8 cellular contexts compared by ENCODE assay signal in the genomic region with DNA sequence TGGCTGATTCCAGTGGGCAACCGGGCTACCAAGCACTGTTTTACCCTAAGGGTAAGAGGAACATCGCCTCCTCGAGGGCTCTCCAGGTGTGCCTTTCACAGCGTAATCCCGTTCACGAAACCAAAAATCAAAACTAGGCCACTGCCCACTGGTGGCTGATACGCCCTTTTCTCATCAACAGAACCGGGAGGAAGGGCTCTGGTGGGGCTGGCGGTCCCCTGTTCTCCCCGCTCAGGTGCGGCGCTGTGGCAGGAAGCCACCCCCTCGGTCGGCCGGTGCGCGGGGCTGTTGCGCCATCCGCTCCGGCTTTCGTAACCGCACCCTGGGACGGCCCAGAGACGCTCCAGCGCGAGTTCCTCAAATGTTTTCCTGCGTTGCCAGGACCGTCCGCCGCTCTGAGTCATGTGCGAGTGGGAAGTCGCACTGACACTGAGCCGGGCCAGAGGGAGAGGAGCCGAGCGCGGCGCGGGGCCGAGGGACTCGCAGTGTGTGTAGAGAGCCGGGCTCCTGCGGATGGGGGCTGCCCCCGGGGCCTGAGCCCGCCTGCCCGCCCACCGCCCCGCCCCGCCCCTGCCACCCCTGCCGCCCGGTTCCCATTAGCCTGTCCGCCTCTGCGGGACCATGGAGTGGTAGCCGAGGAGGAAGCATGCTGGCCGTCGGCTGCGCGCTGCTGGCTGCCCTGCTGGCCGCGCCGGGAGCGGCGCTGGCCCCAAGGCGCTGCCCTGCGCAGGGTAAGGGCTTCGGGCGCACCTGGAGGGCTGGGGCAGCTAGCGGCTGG. TPM values are rescaled to one million over a fixed set of nuclear protein-coding genes. Genes with fewer than 3 reads are reported as not detected.
A peak's percentile ranks its signal among the peaks of the same experiment; 100 is the strongest.
DNase-seq lines count a peak whose midpoint lies in the region; ATAC-seq and TF ChIP-seq lines count a peak whose summit lies in the region.

A gene (plus strand): TSS at position 360 of the 778 bp plus-strand sequence. CDS start 287 bp downstream, at position 647.

- H2AFZ ChIP-seq in parathyroid adenoma: peak within 1 kb of the TSS; percentile 76

- intact Hi-C loops in left ventricle myocardium inferior (cut with micrococcal nuclease): loop anchor here (10.0 kb wide), 2 partner anchors 50 to 60 kb away; no protein-coding TSS in a partner anchor

- H3K4me1 ChIP-seq in HUES48 (ENCODE audit: control insufficient read depth, insufficient read depth, low read length): peaks cover 20% of the 10 kb centered on the region
- peaks cover 59% of the 10 kb centered on the region for H3K4me1 ChIP-seq in left ventricle myocardium inferior
- no peaks in the 10 kb centered on the region for H3K4me1 ChIP-seq in parathyroid adenoma

- H3K9ac ChIP-seq in HUES48 (ENCODE audit: low read depth, low read length) (no peak within 1 kb of the TSS), parathyroid adenoma (no peak within 1 kb of the TSS)

- H3K4me3 ChIP-seq in HUES48 (ENCODE audit: low read depth, low read length) (peak within 1 kb of the TSS; percentile 71), left ventricle myocardium inferior (peak within 1 kb of the TSS; percentile 88), parathyroid adenoma (ENCODE audit: low read depth, low read length) (peak within 1 kb of the TSS; percentile 48)

- H3K36me3 ChIP-seq in HUES48 (ENCODE audit: control insufficient read depth, insufficient read depth, low read length): no peaks in the 10 kb centered on the region
- H3K36me3 ChIP-seq in left ventricle myocardium inferior: no peaks in the 10 kb centered on the region
- no peaks in the 10 kb centered on the region for H3K36me3 ChIP-seq in parathyroid adenoma (ENCODE audit: control insufficient read depth, insufficient read depth, low read length)

- ATAC-seq in GM18873 (IDR thresholded peaks at IDR 0.05; ENCODE audit: low FRiP score, unreplicated experiment): peak; percentile 36

- H3K4me2 ChIP-seq in parathyroid adenoma (ENCODE audit: low read length): peak within 1 kb of the TSS; percentile 81

- H3K79me2 ChIP-seq in parathyroid adenoma: no peaks in the 10 kb centered on the region

- DNase-seq in AG08396 (ENCODE audit: low spot score): peak; percentile 93
- peak; percentile 88 for DNase-seq in SW480 (ENCODE audit: low spot score)
- DNase-seq in amygdala (lab: John Stamatoyannopoulos, UW): peak in 47 of 56 donors; percentile 24 to 87 (median 58)
- peak; percentile 94 for DNase-seq in left ventricle myocardium inferior
- DNase-seq in ureter (ENCODE audit: low spot score): peak; percentile 92

- peaks cover 40% of the 10 kb centered on the region for H3K27me3 ChIP-seq in HUES48 (ENCODE audit: control insufficient read depth, insufficient read depth, low read length)
- no peaks in the 10 kb centered on the region for H3K27me3 ChIP-seq in left ventricle myocardium inferior (ENCODE audit: low read depth)
- no peaks in the 10 kb centered on the region for H3K27me3 ChIP-seq in parathyroid adenoma (ENCODE audit: control insufficient read depth, insufficient read depth, low read length)

- H3K27ac ChIP-seq in HUES48 (ENCODE audit: low read depth, low read length) (peak within 1 kb of the TSS; percentile 35), left ventricle myocardium inferior (replicated peaks) (peak within 1 kb of the TSS; percentile 98), parathyroid adenoma (peak within 1 kb of the TSS; percentile 47)

- peak; percentile 58 for TF ChIP-seq CTCF in left ventricle myocardium inferior (IDR thresholded peaks at IDR 0.05; ENCODE audit: borderline replicate concordance)
- peak; percentile 39 for TF ChIP-seq CTCF in parathyroid adenoma (IDR thresholded peaks at IDR 0.05)

- no peaks in the 10 kb centered on the region for H3K9me3 ChIP-seq in HUES48 (ENCODE audit: control insufficient read depth, insufficient read depth, low read length)
- H3K9me3 ChIP-seq in left ventricle myocardium inferior (replicated peaks): no peaks in the 10 kb centered on the region
- H3K9me3 ChIP-seq in parathyroid adenoma (ENCODE audit: control insufficient read depth, low read length): no peaks in the 10 kb centered on the region

RNA-seq across cellular contexts. Expression of the gene that starts here (rescaled TPM):
- total RNA-seq in left ventricle myocardium inferior (10.5 TPM), ureter (12.5 TPM)

Comparison
In these comparisons a context has a peak if more than half of its experiments do, and no peak if none do; other contexts are left out.
1. Peak in every context shown above with its lines: DNase-seq, ATAC-seq, H3K4me3 ChIP-seq and H3K27ac ChIP-seq.
2. H3K27ac ChIP-seq: peak in every context shown above with its lines; median percentile 98 in left ventricle myocardium inferior; 47 in parathyroid adenoma; 35 in HUES48.